Comparison of ENCODE assay signal across 8 cellular contexts in the genomic region with DNA sequence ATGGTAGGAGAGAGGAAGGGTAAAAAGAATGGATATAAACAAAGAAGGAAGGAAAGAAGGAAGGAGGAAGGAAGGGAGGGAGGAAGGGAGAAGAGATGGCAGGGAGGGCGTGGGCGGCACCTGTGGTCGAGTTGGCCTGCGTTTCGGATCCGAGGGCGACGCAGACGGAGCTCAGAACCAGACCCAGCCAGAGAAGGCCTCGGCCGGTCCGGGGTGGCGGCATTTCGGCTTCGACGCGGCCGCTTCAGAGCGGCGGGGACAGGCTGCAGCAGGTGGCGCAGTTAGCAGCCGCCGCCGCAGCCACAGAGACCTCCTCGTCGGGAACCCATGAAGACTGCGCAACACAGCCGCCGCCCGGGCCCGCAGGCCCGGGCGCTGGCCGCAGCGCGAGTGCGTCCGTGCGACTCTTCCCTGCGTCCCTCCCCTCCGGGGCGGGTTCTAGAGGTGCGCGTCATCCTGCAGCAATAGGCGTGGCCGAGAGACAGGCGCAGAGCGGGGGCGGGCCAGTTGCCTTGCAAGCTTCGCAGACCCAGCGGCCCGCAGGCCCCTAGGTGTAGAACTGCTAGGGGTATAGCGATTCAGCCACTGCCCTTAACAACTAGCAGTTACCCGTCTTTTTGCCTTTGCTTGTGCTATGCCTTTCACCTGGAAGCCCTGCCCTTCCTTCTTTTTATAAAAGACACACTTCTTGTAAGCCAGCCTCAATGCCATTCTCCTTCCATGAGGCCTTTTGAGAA. TPM values are rescaled to one million over a fixed set of nuclear protein-coding genes. Genes with fewer than 3 reads are reported as not detected.
DNase-seq lines count a peak whose midpoint lies in the region; FAIRE-seq and TF ChIP-seq lines count a peak whose summit lies in the region.

A gene with protein sequence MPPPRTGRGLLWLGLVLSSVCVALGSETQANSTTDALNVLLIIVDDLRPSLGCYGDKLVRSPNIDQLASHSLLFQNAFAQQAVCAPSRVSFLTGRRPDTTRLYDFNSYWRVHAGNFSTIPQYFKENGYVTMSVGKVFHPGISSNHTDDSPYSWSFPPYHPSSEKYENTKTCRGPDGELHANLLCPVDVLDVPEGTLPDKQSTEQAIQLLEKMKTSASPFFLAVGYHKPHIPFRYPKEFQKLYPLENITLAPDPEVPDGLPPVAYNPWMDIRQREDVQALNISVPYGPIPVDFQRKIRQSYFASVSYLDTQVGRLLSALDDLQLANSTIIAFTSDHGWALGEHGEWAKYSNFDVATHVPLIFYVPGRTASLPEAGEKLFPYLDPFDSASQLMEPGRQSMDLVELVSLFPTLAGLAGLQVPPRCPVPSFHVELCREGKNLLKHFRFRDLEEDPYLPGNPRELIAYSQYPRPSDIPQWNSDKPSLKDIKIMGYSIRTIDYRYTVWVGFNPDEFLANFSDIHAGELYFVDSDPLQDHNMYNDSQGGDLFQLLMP (minus strand): TSS at position 392 of the 737 bp plus-strand sequence. CDS start 169 bp downstream, at position 223.

- peak within 1 kb of the TSS; percentile 93 for H3K4me2 ChIP-seq in Loucy (ENCODE audit: low read depth, low read length, poor library complexity, severe bottlenecking)

- H3K36me3 ChIP-seq in Loucy (ENCODE audit: insufficient read depth, low read length), result peaks cover 6% of the 10 kb centered on the region; the same call in 1 of the 2 replicates

- H3K9me2 ChIP-seq in Loucy (replicated peaks; ENCODE audit: low read depth, low read length), result no peaks in the 10 kb centered on the region

- peaks cover 26% of the 10 kb centered on the region for H3K4me1 Mint-ChIP-seq in nephron progenitor cell
- peaks cover 41% of the 10 kb centered on the region for H3K4me1 Mint-ChIP-seq in stimulated activated naive CD8-positive, alpha-beta T cell treated with anti-CD3 and anti-CD28 coated beads, Interleukin-15, Interleukin-2, amounts not matched to agents 100 ng/mL and 50 ng/mL, for 24 hours (ENCODE audit: low read depth)

- peaks cover 36% of the 10 kb centered on the region for H3K9me3 Mint-ChIP-seq in nephron progenitor cell
- no peaks in the 10 kb centered on the region for H3K9me3 Mint-ChIP-seq in stimulated activated naive CD8-positive, alpha-beta T cell treated with anti-CD3 and anti-CD28 coated beads, Interleukin-15, Interleukin-2, amounts not matched to agents 100 ng/mL and 50 ng/mL, for 24 hours

- DNase-seq in ELR (ENCODE audit: low read depth) (peak; percentile 89), H54 (ENCODE audit: insufficient read length, low spot score) (peak; percentile 58), SHP77 (lab: John Stamatoyannopoulos, UW) (peak; percentile 66 to 85), fibroblast of the aortic adventitia (ENCODE audit: low read depth) (peak; percentile 77), nephron progenitor cell (peak; percentile 85)
- DNase-seq in activated effector memory CD4-positive, alpha-beta T cell treated with anti-CD3 and anti-CD28 coated beads, Interleukin-2, amount 50 U/mL, for 16 hours, result peak; percentile 94

- peaks cover 11% of the 10 kb centered on the region; the same call in 1 of the 2 replicates for H3K79me2 ChIP-seq in Loucy (ENCODE audit: insufficient read depth, low read length)

- H3K4me3 ChIP-seq in Loucy (ENCODE audit: low read length, poor library complexity, severe bottlenecking) (peak within 1 kb of the TSS; percentile 93), fibroblast of the aortic adventitia (ENCODE audit: low read depth, low read length) (peak within 1 kb of the TSS; percentile 76)

- H3K27me3 Mint-ChIP-seq in nephron progenitor cell (ENCODE audit: low read depth, poor library complexity), result peaks cover 15% of the 10 kb centered on the region
- no peaks in the 10 kb centered on the region for H3K27me3 Mint-ChIP-seq in stimulated activated naive CD8-positive, alpha-beta T cell treated with anti-CD3 and anti-CD28 coated beads, Interleukin-15, Interleukin-2, amounts not matched to agents 100 ng/mL and 50 ng/mL, for 24 hours

- peak within 1 kb of the TSS; percentile 93 for H3K4me3 Mint-ChIP-seq in nephron progenitor cell
- H3K4me3 Mint-ChIP-seq in stimulated activated naive CD8-positive, alpha-beta T cell treated with anti-CD3 and anti-CD28 coated beads, Interleukin-15, Interleukin-2, amounts not matched to agents 100 ng/mL and 50 ng/mL, for 24 hours, result peak within 1 kb of the TSS; percentile 99

- H4K20me1 ChIP-seq in Loucy (ENCODE audit: insufficient read depth, low read length, poor library complexity, severe bottlenecking), result peaks cover 17% of the 10 kb centered on the region

- H3K4me1 ChIP-seq in Loucy (ENCODE audit: insufficient read depth, low read length, poor library complexity, severe bottlenecking), result peaks cover 17% of the 10 kb centered on the region

- peak within 1 kb of the TSS; percentile 91 for H2AFZ ChIP-seq in Loucy (ENCODE audit: low read length)

- H3K36me3 Mint-ChIP-seq in nephron progenitor cell (ENCODE audit: low read depth), result peaks cover under 1% of the 10 kb centered on the region
- peaks cover 10% of the 10 kb centered on the region for H3K36me3 Mint-ChIP-seq in stimulated activated naive CD8-positive, alpha-beta T cell treated with anti-CD3 and anti-CD28 coated beads, Interleukin-15, Interleukin-2, amounts not matched to agents 100 ng/mL and 50 ng/mL, for 24 hours (ENCODE audit: low read depth)

- H3K9me3 ChIP-seq in Loucy (ENCODE audit: insufficient read depth, low read depth, low read length), result no peaks in the 10 kb centered on the region

- FAIRE-seq in H54 (lab: Jason Lieb, UNC), result no peak

- peak within 1 kb of the TSS; percentile 90 for H3K9ac ChIP-seq in Loucy (ENCODE audit: low read depth, low read length, poor library complexity, severe bottlenecking)

- TF ChIP-seq CTCF in Loucy (conservative IDR thresholded peaks at IDR 0.05; ENCODE audit: low read length) (no peak), fibroblast of the aortic adventitia (IDR thresholded peaks at IDR 0.05; ENCODE audit: insufficient read depth, low read length) (no peak), nephron progenitor cell (IDR thresholded peaks at IDR 0.05) (no peak)

- TF ChIP-seq POLR2A in H54 (IDR thresholded peaks at IDR 0.05; ENCODE audit: low read depth, low read length), result peak; percentile 59; the same call in 1 of the 2 replicates

- H3K27me3 ChIP-seq in Loucy (ENCODE audit: insufficient read depth, low read length, poor library complexity, severe bottlenecking), result no peaks in the 10 kb centered on the region

- peak within 1 kb of the TSS; percentile 93 for H3K27ac Mint-ChIP-seq in nephron progenitor cell
- H3K27ac Mint-ChIP-seq in stimulated activated naive CD8-positive, alpha-beta T cell treated with anti-CD3 and anti-CD28 coated beads, Interleukin-15, Interleukin-2, amounts not matched to agents 100 ng/mL and 50 ng/mL, for 24 hours, result peak within 1 kb of the TSS; percentile 100

- H3F3A ChIP-seq in Loucy (ENCODE audit: low read depth), result no peaks in the 10 kb centered on the region

RNA-seq across cellular contexts. Expression of the gene that starts here (rescaled TPM):
- 16.8 and 63.3 TPM in 2 replicates for total RNA-seq in fibroblast of the aortic adventitia (ENCODE audit: low replicate concordance)

Comparison
In these comparisons a context has a peak if more than half of its experiments do, and no peak if none do; other contexts are left out.
1. Peak in every context shown above with its lines: DNase-seq and H3K4me3 ChIP-seq.